16 cellular contexts compared by ENCODE assay signal in the genomic region with DNA sequence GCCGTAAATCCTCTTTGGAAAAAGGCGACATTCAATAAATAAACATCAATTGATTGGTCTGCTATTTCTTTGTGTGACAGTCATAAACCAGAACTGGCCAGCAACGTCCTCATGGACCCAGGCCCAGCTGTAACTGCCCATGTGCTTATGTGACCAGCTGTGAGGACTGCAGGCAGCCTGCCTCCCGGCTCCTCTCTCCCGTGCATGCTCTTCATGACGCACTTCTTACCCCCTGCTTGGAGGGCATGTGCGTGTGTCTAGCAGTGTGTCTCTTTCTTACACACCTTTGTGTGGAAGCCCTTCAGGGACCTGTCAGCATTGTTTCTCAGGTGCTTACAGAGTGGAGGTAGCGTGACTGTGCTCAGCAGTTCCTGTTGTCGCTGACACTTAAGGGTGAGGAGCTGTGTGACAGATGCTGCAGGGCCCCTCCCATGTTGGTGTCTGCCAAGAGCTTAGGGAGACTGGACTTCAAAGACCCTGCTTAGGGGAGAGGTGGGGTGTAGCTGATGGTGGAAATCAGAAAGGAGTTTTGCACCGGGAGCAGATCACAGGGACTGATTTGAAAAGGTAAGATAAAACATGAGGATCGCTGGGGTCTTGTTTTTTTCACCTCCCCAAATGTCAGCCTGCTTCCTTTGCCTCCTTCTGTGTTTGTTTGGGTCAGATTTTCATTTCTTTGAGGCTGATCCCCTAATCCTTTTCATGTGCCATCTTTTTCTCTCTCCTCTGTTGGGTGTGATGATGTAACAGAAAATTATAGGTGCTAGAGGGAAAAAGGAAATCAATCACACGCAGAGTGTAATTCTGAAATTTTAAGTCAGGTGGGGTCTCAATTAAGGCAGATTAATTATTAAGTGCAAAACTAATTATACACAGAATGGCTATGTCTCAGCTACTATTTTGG. TPM values are rescaled to one million over a fixed set of nuclear protein-coding genes. Genes with fewer than 3 reads are reported as not detected.
DNase-seq lines count a peak whose midpoint lies in the region; ATAC-seq, FAIRE-seq and TF ChIP-seq lines count a peak whose summit lies in the region.
"Had no signal": no experiment of that assay in that cellular context is flagged by ENCODE, and none has a peak within 500 bp of the region (broad histone marks: within the 10 kb centered on the region; RNA-seq: fewer than 3 reads in every experiment).

No MANE protein-coding gene starts in this region.

- peak overlapping the region; percentile 82 for H3K4me2 ChIP-seq in BLaER1
- no peak overlapping the region; a peak in 1 of 4 replicates for H3K4me2 ChIP-seq in H1 (ENCODE audit: insufficient read depth in 1 of 2, low read depth in 2 of 2, low read length in 2 of 2)

- H2AK5ac ChIP-seq in H1 (ENCODE audit: low read depth, low read length), result peak overlapping the region; percentile 34; the same call in 1 of the 2 replicates

- no peak overlapping the region for H3K4ac ChIP-seq in H1 (replicated peaks; ENCODE audit: insufficient read length, low read depth, low read length)

- H3K56ac ChIP-seq in H1 (replicated peaks; ENCODE audit: insufficient read length, low read depth, low read length), result no peak overlapping the region

- H3K18ac ChIP-seq in H1 (ENCODE audit: extremely low read depth, low read length), result no peak overlapping the region

- no peak overlapping the region for H4K91ac ChIP-seq in H1 (replicated peaks; ENCODE audit: insufficient read length, low read length)

- H2BK5ac ChIP-seq in H1 (ENCODE audit: low read depth, low read length), result no peak overlapping the region

- H3K9ac ChIP-seq in BLaER1, result no peak overlapping the region
- H3K9ac ChIP-seq in H1 (replicated peaks in 1 of 4; ENCODE audit: extremely low read depth in 1 of 4, low read depth in 3 of 4, low read length in 3 of 4), result no peak overlapping the region

- no peak overlapping the region for H2BK120ac ChIP-seq in H1 (replicated peaks; ENCODE audit: low read depth, low read length)

- POLR2A ChIA-PET in H1 (lab: Charles Lee; ENCODE audit: partially characterized antibody), result interaction anchor here (0.7 to 3.8 kb wide), 4 partner anchors 8 to 77 kb away, joined by 3 to 24 read pairs (median 4); a partner anchor contains a TSS

- H4K20me1 ChIP-seq in BLaER1, result peaks cover 25% of the 10 kb centered on the region
- peaks cover 6 to 9% of the 10 kb centered on the region in 2 experiments for H4K20me1 ChIP-seq in H1 (replicated peaks in 1 of 2; ENCODE audit: control insufficient read depth in 1 of 2, insufficient read depth in 2 of 2, low read length in 2 of 2)

- no peaks in the 10 kb centered on the region for H3K79me2 ChIP-seq in H1 (ENCODE audit: control insufficient read depth in 1 of 2, insufficient read depth in 2 of 2, low read length in 2 of 2)

- no peak for FAIRE-seq in H1 (lab: Jason Lieb, UNC)
- FAIRE-seq: TTC549 had no signal

- H3K23me2 ChIP-seq in H1 (ENCODE audit: low read depth, low read length), result peaks cover 3% of the 10 kb centered on the region; the same call in 1 of the 2 replicates

- H3K79me1 ChIP-seq in H1 (ENCODE audit: low read depth, low read length), result no peaks in the 10 kb centered on the region

- H4K8ac ChIP-seq in H1 (ENCODE audit: extremely low read depth, insufficient read depth, low read length), result no peak overlapping the region

- H2BK20ac ChIP-seq in H1 (ENCODE audit: low read length), result no peak overlapping the region

- no peak overlapping the region for H4K5ac ChIP-seq in H1 (ENCODE audit: insufficient read length, low read depth, low read length)

- H3K27ac ChIP-seq in BLaER1 (no peak overlapping the region), H1 (ENCODE audit: low read depth, low read length) (no peak overlapping the region), psoas muscle (no peak overlapping the region), uterus (no peak overlapping the region)
- H3K27ac ChIP-seq: adrenal gland, colonic mucosa had no signal

- TF ChIP-seq POLR2A in H1 (IDR thresholded peaks at IDR 0.05; ENCODE audit: control extremely low read depth in 1 of 2, low read depth in 2 of 2, low read length in 2 of 2), result no peak
- no peak for TF ChIP-seq POLR2A in uterus (IDR thresholded peaks at IDR 0.05)

- peak; percentile 92 for DNase-seq in DMS53 (lab: John Stamatoyannopoulos, UW)
- DNase-seq in NCI-H345 (lab: John Stamatoyannopoulos, UW), result peak; percentile 86
- no peak for DNase-seq in H1 (ENCODE audit: low read depth in 1 of 2, low spot score in 2 of 2)
- DNase-seq in psoas muscle, result no peak
- DNase-seq in cortex of kidney (lab: John Stamatoyannopoulos, UW), result no peak
- DNase-seq in uterus, result no peak
- DNase-seq: activated CD8-positive, alpha-beta memory T cell treated with anti-CD3 and anti-CD28 coated beads, Interleukin-2, amount 50 U/mL, for 4 hours; adrenal gland; AML-193; midbrain; NCI-H1436; right cardiac atrium had no signal

- H3K36me3 ChIP-seq in BLaER1, result no peaks in the 10 kb centered on the region
- peaks cover 0 to 6% (median 0%) of the 10 kb centered on the region in 4 experiments; a peak in 2 of 8 replicates for H3K36me3 ChIP-seq in H1 (ENCODE audit: control insufficient read depth in 2 of 4, insufficient read depth in 4 of 4, low read length in 3 of 4)
- H3K36me3 ChIP-seq in psoas muscle (ENCODE audit: insufficient read depth in 1 of 2, low read depth in 1 of 2), result no peaks in the 10 kb centered on the region
- no peaks in the 10 kb centered on the region for H3K36me3 ChIP-seq in uterus
- H3K36me3 ChIP-seq: adrenal gland, colonic mucosa had no signal

- H2AFZ ChIP-seq in H1 (ENCODE audit: low read length), result no peak overlapping the region

- H3K23ac ChIP-seq in H1 (ENCODE audit: insufficient read length), result no peak overlapping the region

- no peak for TF ChIP-seq RAD21 in H1 (IDR thresholded peaks at IDR 0.05 in 1 of 2, conservative IDR thresholded peaks at IDR 0.05 in 1 of 2; ENCODE audit: low read depth in 2 of 2, low read length in 2 of 2)

- CTCF ChIA-PET in H1 (lab: Charles Lee; ENCODE audit: partially characterized antibody), result interaction anchor here (0.7 to 1.7 kb wide), 3 partner anchors 9 to 21 kb away, joined by 3 to 9 read pairs (median 6); no protein-coding TSS in a partner anchor

- no peak for ATAC-seq in HG02571 (IDR thresholded peaks at IDR 0.05; ENCODE audit: unreplicated experiment)
- no peak for ATAC-seq in psoas muscle

- no peak overlapping the region for H2BK12ac ChIP-seq in H1 (ENCODE audit: low read depth, low read length)

- intact Hi-C loops in psoas muscle (cut with DNase I) (no loop called here), uterus (cut with DNase I; ENCODE audit: low total_unique reads) (no loop called here)

- H3K27me3 ChIP-seq in BLaER1 (peaks cover 39% of the 10 kb centered on the region), H1 (replicated peaks in 1 of 4; ENCODE audit: control insufficient read depth in 3 of 4, extremely low read depth in 1 of 4, insufficient read depth in 3 of 4, low read length in 3 of 4) (peaks cover 13 to 32% (median 29%) of the 10 kb centered on the region in 4 experiments), psoas muscle (ENCODE audit: insufficient read depth in 3 of 3, low read length in 2 of 3) (peaks cover 0 to 2% (median 2%) of the 10 kb centered on the region in 3 donors), uterus (peaks cover 0 to 4% of the 10 kb centered on the region in 2 donors)
- H3K27me3 ChIP-seq: adrenal gland, colonic mucosa had no signal

- H3K4me3 ChIP-seq in BLaER1, result no peak overlapping the region
- H3K4me3 ChIP-seq in H1 (ENCODE audit: extremely low read depth in 1 of 4, insufficient read depth in 2 of 4, low read depth in 3 of 4, low read length in 4 of 4), result no peak overlapping the region
- H3K4me3 ChIP-seq in psoas muscle, result no peak overlapping the region
- H3K4me3 ChIP-seq in uterus, result no peak overlapping the region
- H3K4me3 ChIP-seq: adrenal gland had no signal

- H3K9me3 ChIP-seq in BLaER1 (no peaks in the 10 kb centered on the region), H1 (ENCODE audit: insufficient read depth in 2 of 2, low read depth in 1 of 2, low read length in 1 of 2) (peaks cover 7 to 9% of the 10 kb centered on the region in 2 experiments), psoas muscle (no peaks in the 10 kb centered on the region), uterus (no peaks in the 10 kb centered on the region)
- H3K9me3 ChIP-seq: adrenal gland, colonic mucosa had no signal

- TF ChIP-seq CTCF in H1 (IDR thresholded peaks at IDR 0.05; ENCODE audit: control extremely low read depth in 1 of 3, insufficient read depth in 1 of 3, low read depth in 1 of 3, low read length in 3 of 3), result no peak
- no peak for TF ChIP-seq CTCF in psoas muscle (IDR thresholded peaks at IDR 0.05)
- TF ChIP-seq CTCF in uterus (IDR thresholded peaks at IDR 0.05), result no peak

- H3K4me1 ChIP-seq in BLaER1 (peaks cover 21% of the 10 kb centered on the region), H1 (replicated peaks in 1 of 4; ENCODE audit: control insufficient read depth in 3 of 4, insufficient read depth in 4 of 4, low read length in 3 of 4) (peaks cover 0 to 7% (median 3%) of the 10 kb centered on the region in 4 experiments; a peak in 5 of 7 replicates), psoas muscle (peaks cover 5% of the 10 kb centered on the region), uterus (peaks cover 0 to 8% of the 10 kb centered on the region in 2 donors)
- H3K4me1 ChIP-seq: colonic mucosa had no signal

- H2BK15ac ChIP-seq in H1 (ENCODE audit: low read length), result no peak overlapping the region

- TF ChIP-seq EP300 in H1 (IDR thresholded peaks at IDR 0.05; ENCODE audit: borderline replicate concordance in 1 of 2, low read depth in 2 of 2, low read length in 2 of 2), result no peak

- H3K14ac ChIP-seq in H1 (ENCODE audit: insufficient read length), result no peak overlapping the region

- 87% methylated on average over 12 of the region's 12 CpGs; no CpG with 5 or more reads in 1 of the 2 experiments for WGBS in H1 (ENCODE audit: extremely low coverage in 1 of 2, insufficient coverage in 1 of 2, insufficient read length in 1 of 2, insufficient replicate concordance in 2 of 2, low coverage in 1 of 2, low lambda C conversion rate in 2 of 2, missing lambda C conversion rate in 1 of 2), 2 experiments
- 84 to 86% (median 85%) methylated on average over 12 of the region's 12 CpGs for WGBS in psoas muscle, 3 donors

RNA-seq across cellular contexts. Expression of a gene that starts 2.1 kb away (rescaled TPM):
- 31.4 and 31.6 TPM in 2 replicates for total RNA-seq in H1 (2021; fragmentation: NEBNext Ultra II Directional; extraction: Animal tissue kit (Norgen Biotek cat#: 25700))
- polyA plus RNA-seq in H1 (2011; rRNA removed), result 27.6 and 32.3 TPM in 2 replicates
- polyA plus RNA-seq in H1 (2011; cell fraction: cytosol; rRNA removed), result 31.9 TPM
- polyA plus RNA-seq in H1 (2011; cell fraction: nucleus; rRNA removed), result 34.9 TPM
- polyA plus RNA-seq in H1 (2012, experiment 1 of 2), result 18.1 to 34.6 TPM (median 28.5 TPM) in 4 replicates
- 24.7 TPM for polyA plus RNA-seq in H1 (2012, experiment 2 of 2)
- 45.7 TPM for polyA plus RNA-seq in H1 (2013, experiment 1 of 2)
- 44.4 TPM for polyA plus RNA-seq in H1 (2013, experiment 2 of 2)
- 12.9 and 17.4 TPM in 2 replicates for polyA minus RNA-seq in H1 (2011; rRNA and poly(A)+ RNA removed)
- 14.2 TPM for polyA minus RNA-seq in H1 (2011; cell fraction: cytosol; rRNA and poly(A)+ RNA removed)
- 13.5 TPM for polyA minus RNA-seq in H1 (2011; cell fraction: nucleus; rRNA and poly(A)+ RNA removed)
- 1 to 10 TPM; 1.4 to 2.6 (median 1.8) TPM for total RNA-seq in psoas muscle
- 1 to 10 TPM; 1.4 to 3.0 (median 2.5) TPM for polyA plus RNA-seq in psoas muscle
- 10 to 100 TPM in 1 of 4 donors, 1 to 10 TPM in 1, not detected in 2; 1.5 to 13.5 TPM for total RNA-seq in uterus

RNA-seq across cellular contexts. Expression of a gene that starts 32.9 kb away (rescaled TPM):
- total RNA-seq in H1 (2021; fragmentation: NEBNext Ultra II Directional; extraction: Animal tissue kit (Norgen Biotek cat#: 25700)), result 147 and 152 TPM in 2 replicates
- polyA plus RNA-seq in H1 (2011; rRNA removed) (198 and 219 TPM in 2 replicates), psoas muscle (1 to 10 TPM; 2.4 to 5.2 (median 4.0) TPM)
- 192 TPM for polyA plus RNA-seq in H1 (2011; cell fraction: cytosol; rRNA removed)
- polyA plus RNA-seq in H1 (2011; cell fraction: nucleus; rRNA removed), result 281 TPM
- polyA plus RNA-seq in H1 (2012, experiment 1 of 2), result 113 to 163 TPM (median 157 TPM) in 4 replicates
- polyA plus RNA-seq in H1 (2012, experiment 2 of 2), result 121 TPM
- 66.3 TPM for polyA plus RNA-seq in H1 (2013, experiment 1 of 2)
- 61.3 TPM for polyA plus RNA-seq in H1 (2013, experiment 2 of 2)
- polyA minus RNA-seq in H1 (2011; rRNA and poly(A)+ RNA removed), result 251 and 304 TPM in 2 replicates
- polyA minus RNA-seq in H1 (2011; cell fraction: cytosol; rRNA and poly(A)+ RNA removed), result 156 TPM
- polyA minus RNA-seq in H1 (2011; cell fraction: nucleus; rRNA and poly(A)+ RNA removed), result 124 TPM
- total RNA-seq in psoas muscle (1 to 10 TPM; 4.5 to 6.0 (median 5.3) TPM), uterus (10 to 100 TPM in 2 of 4 donors, 1 to 10 TPM in 2; 5.9 to 80.3 (median 15.7) TPM)

RNA-seq across cellular contexts. Expression of a gene that starts 40.5 kb away (rescaled TPM):
- 17.9 and 18.8 TPM in 2 replicates for total RNA-seq in H1 (2021; fragmentation: NEBNext Ultra II Directional; extraction: Animal tissue kit (Norgen Biotek cat#: 25700))
- 38.5 and 40.4 TPM in 2 replicates for polyA plus RNA-seq in H1 (2011; rRNA removed)
- 26.2 TPM for polyA plus RNA-seq in H1 (2011; cell fraction: cytosol; rRNA removed)
- 44.8 TPM for polyA plus RNA-seq in H1 (2011; cell fraction: nucleus; rRNA removed)
- 13.6 to 21.6 TPM (median 19.1 TPM) in 4 replicates for polyA plus RNA-seq in H1 (2012, experiment 1 of 2)
- 22.5 TPM for polyA plus RNA-seq in H1 (2012, experiment 2 of 2)
- polyA plus RNA-seq in H1 (2013, experiment 1 of 2), result 16.6 TPM
- 17.0 TPM for polyA plus RNA-seq in H1 (2013, experiment 2 of 2)
- 17.8 and 25.6 TPM in 2 replicates for polyA minus RNA-seq in H1 (2011; rRNA and poly(A)+ RNA removed)
- 13.9 TPM for polyA minus RNA-seq in H1 (2011; cell fraction: cytosol; rRNA and poly(A)+ RNA removed)
- 13.7 TPM for polyA minus RNA-seq in H1 (2011; cell fraction: nucleus; rRNA and poly(A)+ RNA removed)
- total RNA-seq in psoas muscle, result 10 to 100 TPM; 20.7 to 24.2 (median 22.1) TPM
- 10 to 100 TPM; 25.3 to 26.7 (median 26.1) TPM for polyA plus RNA-seq in psoas muscle
- total RNA-seq in uterus, result 10 to 100 TPM; 22.4 to 72.5 (median 37.7) TPM

RNA-seq across cellular contexts. Expression of a gene that starts 41.7 kb away (rescaled TPM):
- 7.0 and 9.4 TPM in 2 replicates for total RNA-seq in H1 (2021; fragmentation: NEBNext Ultra II Directional; extraction: Animal tissue kit (Norgen Biotek cat#: 25700))
- 7.1 and 12.8 TPM in 2 replicates for polyA plus RNA-seq in H1 (2011; rRNA removed)
- 11.4 TPM for polyA plus RNA-seq in H1 (2011; cell fraction: cytosol; rRNA removed)
- 56.1 TPM for polyA plus RNA-seq in H1 (2011; cell fraction: nucleus; rRNA removed)
- 4.9 to 6.9 TPM (median 6.6 TPM) in 4 replicates for polyA plus RNA-seq in H1 (2012, experiment 1 of 2)
- polyA plus RNA-seq in H1 (2012, experiment 2 of 2), result 4.4 TPM
- 3.8 TPM for polyA plus RNA-seq in H1 (2013, experiment 1 of 2)
- 4.3 TPM for polyA plus RNA-seq in H1 (2013, experiment 2 of 2)
- polyA minus RNA-seq in H1 (2011; rRNA and poly(A)+ RNA removed), result 6.0 and 7.2 TPM in 2 replicates
- polyA minus RNA-seq in H1 (2011; cell fraction: cytosol; rRNA and poly(A)+ RNA removed), result 5.5 TPM
- 14.8 TPM for polyA minus RNA-seq in H1 (2011; cell fraction: nucleus; rRNA and poly(A)+ RNA removed)
- total RNA-seq in psoas muscle, result 10 to 100 TPM; 22.8 to 34.5 (median 27.6) TPM
- polyA plus RNA-seq in psoas muscle, result 10 to 100 TPM; 29.1 to 30.3 (median 30.1) TPM
- total RNA-seq in uterus, result 10 to 100 TPM; 14.4 to 42.8 (median 28.8) TPM

Comparison
In these comparisons a context has a peak if more than half of its experiments do, and no peak if none do; other contexts are left out.
1. DNase-seq: peak in DMS53 (single experiment) and NCI-H345 (single experiment); none in H1 (0 of 2), psoas muscle (0 of 2), cortex of kidney (single experiment) and uterus (0 of 2).